Comparison of ENCODE assay signal across 22 cellular contexts in genomic region chr22:49883294-49883640, GRCh38. TPM values are rescaled to one million over a fixed set of nuclear protein-coding genes. Genes with fewer than 3 reads are reported as not detected.
DNase-seq lines count a peak whose midpoint lies in the region; ATAC-seq and TF ChIP-seq lines count a peak whose summit lies in the region.
"Had no signal": no experiment of that assay in that cellular context is flagged by ENCODE, and none has a peak within 500 bp of the region (broad histone marks: within the 10 kb centered on the region; RNA-seq: fewer than 3 reads in every experiment).

No MANE protein-coding gene starts in this region.

- DNase-seq in activated naive CD8-positive, alpha-beta T cell treated with anti-CD3 and anti-CD28 coated beads for 36 hours: no peak
- DNase-seq in activated naive CD8-positive, alpha-beta T cell treated with anti-CD3 and anti-CD28 coated beads, Interleukin-2, amount 50 U/mL, for 24 hours: no peak
- DNase-seq in dermis blood vessel endothelial cell: peak; percentile 23
- DNase-seq in iris pigment epithelial cell (ENCODE audit: low read depth): peak; percentile 63
- no peak for DNase-seq in activated CD8-positive, alpha-beta memory T cell treated with anti-CD3 and anti-CD28 coated beads for 24 hours
- no peak for DNase-seq in breast epithelium (ENCODE audit: low spot score in 2 of 2)
- no peak for DNase-seq in 8988T
- DNase-seq: CD4-positive, alpha-beta T cell; DMS153; GDM1; HCEC 1CT; Kasumi-1; MG63; NCI-H1048; NCI-H1436 treated with DMSO at 0.1 percent for 48 hours; NCI-H2029; NCI-H526 had no signal

- no peaks in the 10 kb centered on the region for H3K27me3 Mint-ChIP-seq in activated naive CD8-positive, alpha-beta T cell treated with anti-CD3 and anti-CD28 coated beads for 36 hours
- H3K27me3 Mint-ChIP-seq in activated naive CD8-positive, alpha-beta T cell treated with anti-CD3 and anti-CD28 coated beads, Interleukin-2, amount 50 U/mL, for 24 hours: no peaks in the 10 kb centered on the region
- H3K27me3 Mint-ChIP-seq: CD4-positive, alpha-beta T cell had no signal

- ATAC-seq in activated naive CD8-positive, alpha-beta T cell treated with anti-CD3 and anti-CD28 coated beads, Interleukin-2, amount 50 U/mL, for 24 hours: no peak
- no peak for ATAC-seq in HG03045 (IDR thresholded peaks at IDR 0.05; ENCODE audit: unreplicated experiment)
- ATAC-seq: GM23338, Panc1 had no signal

- H3K4me1 Mint-ChIP-seq in activated naive CD8-positive, alpha-beta T cell treated with anti-CD3 and anti-CD28 coated beads for 36 hours: peaks cover 21% of the 10 kb centered on the region
- peaks cover 18% of the 10 kb centered on the region for H3K4me1 Mint-ChIP-seq in activated naive CD8-positive, alpha-beta T cell treated with anti-CD3 and anti-CD28 coated beads, Interleukin-2, amount 50 U/mL, for 24 hours

- no peak for TF ChIP-seq CTCF in breast epithelium (IDR thresholded peaks at IDR 0.05)

- H3K36me3 Mint-ChIP-seq in activated naive CD8-positive, alpha-beta T cell treated with anti-CD3 and anti-CD28 coated beads for 36 hours: peaks cover 43% of the 10 kb centered on the region
- peaks cover 49% of the 10 kb centered on the region for H3K36me3 Mint-ChIP-seq in activated naive CD8-positive, alpha-beta T cell treated with anti-CD3 and anti-CD28 coated beads, Interleukin-2, amount 50 U/mL, for 24 hours (ENCODE audit: low read depth)

- no peak overlapping the region for H3K27ac ChIP-seq in breast epithelium
- H3K27ac ChIP-seq: 22Rv1 had no signal

- no peak overlapping the region for H3K4me3 ChIP-seq in breast epithelium
- H3K4me3 ChIP-seq: GM23338, MG63 had no signal

- peaks cover 0 to 4% of the 10 kb centered on the region in 2 donors for H3K9me3 ChIP-seq in breast epithelium
- H3K9me3 ChIP-seq: BE2C had no signal

- no peaks in the 10 kb centered on the region for H3K9me3 Mint-ChIP-seq in activated naive CD8-positive, alpha-beta T cell treated with anti-CD3 and anti-CD28 coated beads for 36 hours
- H3K9me3 Mint-ChIP-seq in activated naive CD8-positive, alpha-beta T cell treated with anti-CD3 and anti-CD28 coated beads, Interleukin-2, amount 50 U/mL, for 24 hours: no peaks in the 10 kb centered on the region
- H3K9me3 Mint-ChIP-seq: CD4-positive, alpha-beta T cell had no signal

- no peak for TF ChIP-seq POLR2A in breast epithelium (IDR thresholded peaks at IDR 0.05)

- peak overlapping the region; percentile 31 for H3K27ac Mint-ChIP-seq in activated naive CD8-positive, alpha-beta T cell treated with anti-CD3 and anti-CD28 coated beads for 36 hours
- no peak overlapping the region for H3K27ac Mint-ChIP-seq in activated naive CD8-positive, alpha-beta T cell treated with anti-CD3 and anti-CD28 coated beads, Interleukin-2, amount 50 U/mL, for 24 hours
- H3K27ac Mint-ChIP-seq: CD4-positive, alpha-beta T cell; GM23338 had no signal

- intact Hi-C loops in breast epithelium (cut with DNase I; ENCODE audit: low total_unique reads): no loop called here

- H3K36me3 ChIP-seq in breast epithelium: no peaks in the 10 kb centered on the region

- no peak overlapping the region for H3K4me3 Mint-ChIP-seq in activated naive CD8-positive, alpha-beta T cell treated with anti-CD3 and anti-CD28 coated beads for 36 hours
- H3K4me3 Mint-ChIP-seq in activated naive CD8-positive, alpha-beta T cell treated with anti-CD3 and anti-CD28 coated beads, Interleukin-2, amount 50 U/mL, for 24 hours: no peak overlapping the region
- H3K4me3 Mint-ChIP-seq: CD4-positive, alpha-beta T cell; GM23338 had no signal

- H3K4me1 ChIP-seq in breast epithelium: no peaks in the 10 kb centered on the region
- H3K4me1 ChIP-seq: BE2C had no signal

- no peaks in the 10 kb centered on the region for H3K27me3 ChIP-seq in breast epithelium
- H3K27me3 ChIP-seq: BE2C, MG63 had no signal

RNA-seq across cellular contexts. Expression of gene ZBED4, which starts 29.6 kb away (rescaled TPM):
- total RNA-seq in activated naive CD8-positive, alpha-beta T cell treated with anti-CD3 and anti-CD28 coated beads for 36 hours: 10 to 100 TPM; 20.6 to 20.7 TPM
- total RNA-seq in dermis blood vessel endothelial cell (16.7 and 21.9 TPM in 2 replicates), breast epithelium (10 to 100 TPM in 2 of 3 donors, 1 to 10 TPM in 1; 7.5 to 11.3 (median 10.5) TPM)

RNA-seq across cellular contexts. Expression of gene ALG12, which starts 35.0 kb away (rescaled TPM):
- total RNA-seq in activated naive CD8-positive, alpha-beta T cell treated with anti-CD3 and anti-CD28 coated beads for 36 hours: 10 to 100 TPM; 14.5 to 15.2 TPM
- total RNA-seq in dermis blood vessel endothelial cell: 14.6 and 24.7 TPM in 2 replicates
- total RNA-seq in breast epithelium: 10 to 100 TPM; 16.6 to 22.4 (median 19.7) TPM

RNA-seq across cellular contexts. Expression of gene CRELD2, which starts 35.2 kb away (rescaled TPM):
- 10 to 100 TPM; 32.6 to 34.8 TPM for total RNA-seq in activated naive CD8-positive, alpha-beta T cell treated with anti-CD3 and anti-CD28 coated beads for 36 hours
- 77.4 and 123 TPM in 2 replicates for total RNA-seq in dermis blood vessel endothelial cell
- 10 to 100 TPM; 20.6 to 59.3 (median 39.5) TPM for total RNA-seq in breast epithelium

RNA-seq across cellular contexts. Expression of gene BRD1, which starts 55.6 kb away (rescaled TPM):
- total RNA-seq in activated naive CD8-positive, alpha-beta T cell treated with anti-CD3 and anti-CD28 coated beads for 36 hours: 10 to 100 TPM; 22.7 to 23.2 TPM
- total RNA-seq in dermis blood vessel endothelial cell (34.2 and 39.0 TPM in 2 replicates), breast epithelium (10 to 100 TPM; 33.4 to 35.1 (median 34.1) TPM)

Comparison
In these comparisons a context has a peak if more than half of its experiments do, and no peak if none do; other contexts are left out.
1. DNase-seq: peak in dermis blood vessel endothelial cell (single experiment) and iris pigment epithelial cell (single experiment); none in activated naive CD8-positive, alpha-beta T cell treated with anti-CD3 and anti-CD28 coated beads for 36 hours (single experiment), activated naive CD8-positive, alpha-beta T cell treated with anti-CD3 and anti-CD28 coated beads, Interleukin-2, amount 50 U/mL, for 24 hours (single experiment), activated CD8-positive, alpha-beta memory T cell treated with anti-CD3 and anti-CD28 coated beads for 24 hours (single experiment), breast epithelium (0 of 2) and 8988T (single experiment).